16 cellular contexts compared by ENCODE assay signal in genomic region chr5:67118050-67118620, GRCh38.
"Had no signal": no experiment of that assay in that cellular context is flagged by ENCODE, and none has a peak within 500 bp of the region (broad histone marks: within the 10 kb centered on the region; RNA-seq: fewer than 3 reads in every experiment).

No MANE protein-coding gene starts in this region.

- H3K4me3 ChIP-seq: body of pancreas, colonic mucosa, esophagus squamous epithelium, lung had no signal

- DNase-seq: activated CD8-positive, alpha-beta T cell treated with anti-CD3 and anti-CD28 coated beads for 36 hours; activated gamma-delta T cell; activated T-cell treated with anti-CD3 and anti-CD28 coated beads, Interleukin-2, amount 50 U/mL, for 72 hours; amniotic stem cell; body of pancreas; central memory CD4-positive, alpha-beta T cell; colonic mucosa; esophagus squamous epithelium; glutamatergic neuron; hypothalamus; naive thymus-derived CD8-positive, alpha-beta T cell; posterior cingulate gyrus; stimulated activated CD4-positive, alpha-beta T cell treated with anti-CD3 and anti-CD28 coated beads, Interleukin-2, amount 100 ng/mL, for 48 hours had no signal

- H3K27me3 ChIP-seq: body of pancreas, colonic mucosa, esophagus squamous epithelium, neutrophil had no signal

- H3K27ac ChIP-seq: body of pancreas, colonic mucosa, esophagus squamous epithelium, neutrophil, VCaP had no signal

- H3K4me1 ChIP-seq: body of pancreas, colonic mucosa, esophagus squamous epithelium had no signal

- H3K36me3 ChIP-seq: colonic mucosa, neutrophil had no signal

- H3K9me3 ChIP-seq: body of pancreas, colonic mucosa, esophagus squamous epithelium, neutrophil had no signal
